ENCODE assay signal across 19 cellular contexts in genomic region chr2:25262288-25262687, GRCh38.
A peak's percentile ranks its signal among the peaks of the same experiment; 100 is the strongest.
DNase-seq lines count a peak whose midpoint lies in the region; ATAC-seq and TF ChIP-seq lines count a peak whose summit lies in the region.
"Had no signal": no experiment of that assay in that cellular context is flagged by ENCODE, and none has a peak within 500 bp of the region (broad histone marks: within the 10 kb centered on the region; RNA-seq: fewer than 3 reads in every experiment).

No MANE protein-coding gene starts in this region.

- H3K27ac ChIP-seq in CD4-positive, CD25-positive, alpha-beta regulatory T cell (ENCODE audit: insufficient read depth, low read length, poor library complexity, severe bottlenecking): no peak overlapping the region
- no peak overlapping the region for H3K27ac ChIP-seq in CD8-positive, alpha-beta T cell (ENCODE audit: low read depth, low read length)
- H3K27ac ChIP-seq: body of pancreas, C4-2B, epithelial cell of prostate, KMS-11, left ventricle myocardium inferior, RWPE1, upper lobe of left lung had no signal

- H3K27ac Mint-ChIP-seq in CD4-positive, CD25-positive, alpha-beta regulatory T cell: peak overlapping the region; percentile 52 to 74 (median 70)
- peak overlapping the region; percentile 63 for H3K27ac Mint-ChIP-seq in CD8-positive, alpha-beta T cell
- peak overlapping the region; percentile 17 for H3K27ac Mint-ChIP-seq in activated naive CD8-positive, alpha-beta T cell treated with anti-CD3 and anti-CD28 coated beads for 36 hours
- H3K27ac Mint-ChIP-seq in mesothelial cell of epicardium: peak overlapping the region; percentile 33

- H3K9me3 ChIP-seq in CD4-positive, CD25-positive, alpha-beta regulatory T cell (ENCODE audit: control insufficient read depth in 2 of 2, low read length in 2 of 2): no peaks in the 10 kb centered on the region
- no peaks in the 10 kb centered on the region for H3K9me3 ChIP-seq in CD8-positive, alpha-beta T cell (ENCODE audit: low read length)
- H3K9me3 ChIP-seq: adrenal gland, body of pancreas, left ventricle myocardium inferior, upper lobe of left lung had no signal

- intact Hi-C loops in CD8-positive, alpha-beta T cell (cut with DNase I, micrococcal nuclease): no loop called here

- H3K4me1 Mint-ChIP-seq in CD4-positive, CD25-positive, alpha-beta regulatory T cell: peaks cover 5 to 42% (median 25%) of the 10 kb centered on the region in 4 donors
- peaks cover 40% of the 10 kb centered on the region for H3K4me1 Mint-ChIP-seq in CD8-positive, alpha-beta T cell (ENCODE audit: low read depth)
- H3K4me1 Mint-ChIP-seq in activated naive CD8-positive, alpha-beta T cell treated with anti-CD3 and anti-CD28 coated beads for 36 hours: peaks cover 49% of the 10 kb centered on the region
- peaks cover 20% of the 10 kb centered on the region for H3K4me1 Mint-ChIP-seq in mesothelial cell of epicardium

- CTCF ChIA-PET in CD8-positive, alpha-beta T cell (lab: Charles Lee): interaction anchor here (0.6 to 2.0 kb wide), 4 partner anchors 14 to 100 kb away, joined by 3 to 8 read pairs (median 4); no protein-coding TSS in a partner anchor

- no peak overlapping the region for H3K4me3 ChIP-seq in CD4-positive, CD25-positive, alpha-beta regulatory T cell (ENCODE audit: low read depth, low read length)
- H3K4me3 ChIP-seq in CD8-positive, alpha-beta T cell (ENCODE audit: low read depth, low read length): no peak overlapping the region
- H3K4me3 ChIP-seq: adrenal gland, body of pancreas, left ventricle myocardium inferior, upper lobe of left lung had no signal

- H3K4me3 Mint-ChIP-seq in CD4-positive, CD25-positive, alpha-beta regulatory T cell: peak overlapping the region in 1 of 4 donors; percentile 2
- no peak overlapping the region for H3K4me3 Mint-ChIP-seq in CD8-positive, alpha-beta T cell
- no peak overlapping the region for H3K4me3 Mint-ChIP-seq in activated naive CD8-positive, alpha-beta T cell treated with anti-CD3 and anti-CD28 coated beads for 36 hours
- no peak overlapping the region for H3K4me3 Mint-ChIP-seq in mesothelial cell of epicardium

- no peak for ATAC-seq in CD4-positive, CD25-positive, alpha-beta regulatory T cell (ENCODE audit: low read depth in 2 of 2)
- ATAC-seq in CD8-positive, alpha-beta T cell: no peak
- no peak for ATAC-seq in GM19351 (IDR thresholded peaks at IDR 0.05; ENCODE audit: unreplicated experiment)
- ATAC-seq: body of pancreas had no signal

- POLR2A ChIA-PET in CD8-positive, alpha-beta T cell (lab: Charles Lee): interaction anchor here (0.6 to 1.0 kb wide), 2 partner anchors 43 to 100 kb away, joined by 3 to 4 read pairs; no protein-coding TSS in a partner anchor

- no peaks in the 10 kb centered on the region for H3K27me3 ChIP-seq in CD4-positive, CD25-positive, alpha-beta regulatory T cell (ENCODE audit: control insufficient read depth, insufficient read depth, low read length)
- no peaks in the 10 kb centered on the region for H3K27me3 ChIP-seq in CD8-positive, alpha-beta T cell (ENCODE audit: insufficient read depth, low read length)
- H3K27me3 ChIP-seq: adrenal gland, body of pancreas, upper lobe of left lung had no signal

- H3K27me3 Mint-ChIP-seq in CD4-positive, CD25-positive, alpha-beta regulatory T cell: peaks cover 5% of the 10 kb centered on the region
- H3K27me3 Mint-ChIP-seq in CD8-positive, alpha-beta T cell (ENCODE audit: low read depth): no peaks in the 10 kb centered on the region
- H3K27me3 Mint-ChIP-seq in activated naive CD8-positive, alpha-beta T cell treated with anti-CD3 and anti-CD28 coated beads for 36 hours: no peaks in the 10 kb centered on the region
- no peaks in the 10 kb centered on the region for H3K27me3 Mint-ChIP-seq in mesothelial cell of epicardium (ENCODE audit: low read depth)

- peaks cover 20% of the 10 kb centered on the region for H3K36me3 ChIP-seq in CD4-positive, CD25-positive, alpha-beta regulatory T cell (ENCODE audit: control insufficient read depth, insufficient read depth, low read length)
- peaks cover 10% of the 10 kb centered on the region for H3K36me3 ChIP-seq in CD8-positive, alpha-beta T cell (ENCODE audit: insufficient read depth, low read length)

- DNase-seq in CD4-positive, CD25-positive, alpha-beta regulatory T cell: no peak
- DNase-seq in CD8-positive, alpha-beta T cell: no peak
- DNase-seq in activated naive CD8-positive, alpha-beta T cell treated with anti-CD3 and anti-CD28 coated beads for 36 hours: no peak
- DNase-seq in mesothelial cell of epicardium (ENCODE audit: low spot score in 2 of 2, unreplicated experiment in 2 of 2): no peak
- no peak for DNase-seq in NCI-H82 (lab: John Stamatoyannopoulos, UW)
- DNase-seq in SW480 (ENCODE audit: low spot score): no peak
- DNase-seq: adrenal gland, body of pancreas, left ventricle myocardium inferior, MM.1S, NCI-H2081, NCI-H774, T-helper 2 cell, upper lobe of left lung had no signal

- H3K36me3 Mint-ChIP-seq in CD4-positive, CD25-positive, alpha-beta regulatory T cell: peaks cover 22% of the 10 kb centered on the region
- peaks cover 62% of the 10 kb centered on the region for H3K36me3 Mint-ChIP-seq in CD8-positive, alpha-beta T cell
- peaks cover 46% of the 10 kb centered on the region for H3K36me3 Mint-ChIP-seq in activated naive CD8-positive, alpha-beta T cell treated with anti-CD3 and anti-CD28 coated beads for 36 hours
- peaks cover 18% of the 10 kb centered on the region for H3K36me3 Mint-ChIP-seq in mesothelial cell of epicardium

- TF ChIP-seq CTCF in CD8-positive, alpha-beta T cell (IDR thresholded peaks at IDR 0.05): no peak
- TF ChIP-seq CTCF in mesothelial cell of epicardium (IDR thresholded peaks at IDR 0.05; ENCODE audit: unreplicated experiment): no peak

- H3K9me3 Mint-ChIP-seq in CD4-positive, CD25-positive, alpha-beta regulatory T cell: no peaks in the 10 kb centered on the region
- no peaks in the 10 kb centered on the region for H3K9me3 Mint-ChIP-seq in CD8-positive, alpha-beta T cell
- no peaks in the 10 kb centered on the region for H3K9me3 Mint-ChIP-seq in activated naive CD8-positive, alpha-beta T cell treated with anti-CD3 and anti-CD28 coated beads for 36 hours
- no peaks in the 10 kb centered on the region for H3K9me3 Mint-ChIP-seq in mesothelial cell of epicardium

- peaks cover 17% of the 10 kb centered on the region for H3K4me1 ChIP-seq in CD4-positive, CD25-positive, alpha-beta regulatory T cell (ENCODE audit: control insufficient read depth, insufficient read depth, low read length, poor library complexity, severe bottlenecking)
- H3K4me1 ChIP-seq in CD8-positive, alpha-beta T cell (ENCODE audit: insufficient read depth, low read length): peaks cover 43% of the 10 kb centered on the region
- H3K4me1 ChIP-seq: body of pancreas had no signal

Comparison
In these comparisons a context has a peak if more than half of its experiments do, and no peak if none do; other contexts are left out.
1. H3K27ac Mint-ChIP-seq: peak in every context shown above with its lines; median percentile 70 in CD4-positive, CD25-positive, alpha-beta regulatory T cell; 63 in CD8-positive, alpha-beta T cell; 33 in mesothelial cell of epicardium; 17 in activated naive CD8-positive, alpha-beta T cell treated with anti-CD3 and anti-CD28 coated beads for 36 hours.